ENCODE assay signal across 17 cellular contexts in the genomic region with DNA sequence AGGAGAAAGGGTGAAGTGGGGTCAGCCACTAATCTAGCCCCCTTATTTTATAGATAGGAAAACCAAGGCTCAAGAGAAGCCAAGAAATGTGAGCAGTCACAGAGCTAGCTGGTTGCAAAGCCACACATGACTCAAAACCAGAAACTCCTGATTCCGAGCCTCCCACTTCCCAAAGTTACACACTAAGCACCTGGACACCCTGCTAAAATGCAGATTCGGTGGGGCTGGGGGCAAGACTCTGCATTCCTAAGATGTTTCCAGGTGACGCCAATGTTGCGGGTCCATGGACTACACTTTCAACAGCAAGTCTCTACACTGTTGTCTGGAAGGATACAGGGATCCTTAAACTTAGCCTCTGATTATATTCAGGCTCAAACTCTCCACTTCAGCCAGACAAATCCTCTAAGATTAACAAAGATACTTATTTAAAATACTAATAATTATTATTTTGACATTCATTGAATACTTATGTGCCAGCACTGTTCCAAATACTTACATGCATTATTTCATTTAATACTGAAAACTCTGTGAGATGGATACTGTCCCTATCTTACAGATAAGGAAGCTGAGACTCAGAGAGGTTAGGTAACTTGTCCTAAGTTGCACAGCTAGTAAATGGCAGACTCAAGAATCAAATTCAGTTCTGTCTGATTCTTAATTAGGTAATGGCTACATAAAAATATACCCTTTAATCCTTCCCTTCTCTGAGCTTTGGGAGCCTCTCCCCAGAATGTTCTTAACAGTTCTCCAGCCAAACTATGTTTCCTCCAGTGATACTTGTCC.
"Had no signal": no experiment of that assay in that cellular context is flagged by ENCODE, and none has a peak within 500 bp of the region (broad histone marks: within the 10 kb centered on the region; RNA-seq: fewer than 3 reads in every experiment).

No MANE protein-coding gene starts in this region.

- H3K27me3 Mint-ChIP-seq: central memory CD8-positive, alpha-beta T cell; naive thymus-derived CD8-positive, alpha-beta T cell; stimulated activated naive B cell treated with anti-CD40 and anti-IgM and Interleukin-4, amounts not matched to agents 10 μg/mL and 1 μg/mL and 100 μg/mL, for 72 hours; stimulated activated naive CD8-positive, alpha-beta T cell treated with anti-CD3 and anti-CD28 coated beads, Interleukin-15, amount 100 ng/mL, for 72 hours had no signal

- H3K4me3 ChIP-seq: hepatocyte, mucosa of descending colon, neural progenitor cell, pancreas, right lobe of liver, testis, tibial nerve had no signal

- H3K27me3 ChIP-seq: hepatocyte, neural progenitor cell, pancreas, right lobe of liver, testis, tibial nerve had no signal

- H2AFZ ChIP-seq: hepatocyte, neural progenitor cell had no signal

- H3K4me1 Mint-ChIP-seq: central memory CD8-positive, alpha-beta T cell; naive thymus-derived CD8-positive, alpha-beta T cell; stimulated activated naive B cell treated with anti-CD40 and anti-IgM and Interleukin-4, amounts not matched to agents 10 μg/mL and 1 μg/mL and 100 μg/mL, for 72 hours had no signal

- H3K4me3 Mint-ChIP-seq: central memory CD8-positive, alpha-beta T cell; naive thymus-derived CD8-positive, alpha-beta T cell; neural progenitor cell; stimulated activated naive B cell treated with anti-CD40 and anti-IgM and Interleukin-4, amounts not matched to agents 10 μg/mL and 1 μg/mL and 100 μg/mL, for 72 hours; stimulated activated naive CD8-positive, alpha-beta T cell treated with anti-CD3 and anti-CD28 coated beads, Interleukin-15, amount 100 ng/mL, for 72 hours had no signal

- DNase-seq: cortex of kidney; effector memory CD4-positive, alpha-beta T cell; foreskin melanocyte; mucosa of descending colon; naive thymus-derived CD8-positive, alpha-beta T cell; nucleus accumbens; pancreas; right lobe of liver; stimulated activated CD4-positive, alpha-beta T cell treated with anti-CD3 and anti-CD28 coated beads, Interleukin-4, amount 100 ng/mL, for 24 hours; stimulated activated naive B cell treated with anti-CD40 and anti-IgM and Interleukin-4, amounts not matched to agents 10 μg/mL and 1 μg/mL and 100 μg/mL, for 72 hours; stimulated activated naive CD8-positive, alpha-beta T cell treated with anti-CD3 and anti-CD28 coated beads, Interleukin-15, amount 100 ng/mL, for 72 hours; testis had no signal

- H3K9ac ChIP-seq: neural progenitor cell had no signal

- H3K79me2 ChIP-seq: hepatocyte had no signal

- H3K27ac ChIP-seq: hepatocyte, neural progenitor cell, pancreas, right lobe of liver, testis, tibial nerve had no signal

- ATAC-seq: naive thymus-derived CD8-positive, alpha-beta T cell; pancreas; stimulated activated naive B cell treated with anti-CD40 and anti-IgM and Interleukin-4, amounts not matched to agents 10 μg/mL and 1 μg/mL and 100 μg/mL, for 72 hours; stimulated activated naive CD8-positive, alpha-beta T cell treated with anti-CD3 and anti-CD28 coated beads, Interleukin-15, amount 100 ng/mL, for 72 hours had no signal

- H3K36me3 ChIP-seq: neural progenitor cell, right lobe of liver had no signal

- H3K9me3 Mint-ChIP-seq: central memory CD8-positive, alpha-beta T cell; naive thymus-derived CD8-positive, alpha-beta T cell; stimulated activated naive B cell treated with anti-CD40 and anti-IgM and Interleukin-4, amounts not matched to agents 10 μg/mL and 1 μg/mL and 100 μg/mL, for 72 hours; stimulated activated naive CD8-positive, alpha-beta T cell treated with anti-CD3 and anti-CD28 coated beads, Interleukin-15, amount 100 ng/mL, for 72 hours had no signal

- H3K4me1 ChIP-seq: neural progenitor cell, pancreas, testis, tibial nerve had no signal

- H3K36me3 Mint-ChIP-seq: neural progenitor cell had no signal

- H3K27ac Mint-ChIP-seq: progenitor cell of endocrine pancreas; stimulated activated naive B cell treated with anti-CD40 and anti-IgM and Interleukin-4, amounts not matched to agents 10 μg/mL and 1 μg/mL and 100 μg/mL, for 72 hours had no signal

- H3K4me2 ChIP-seq: hepatocyte, neural progenitor cell had no signal

- H3K9me3 ChIP-seq: mucosa of descending colon, pancreas, right lobe of liver, testis, tibial nerve had no signal
